8 cellular contexts compared by ENCODE assay signal in genomic region chr19:4851551-4852290, GRCh38. TPM values are rescaled to one million over a fixed set of nuclear protein-coding genes. Genes with fewer than 3 reads are reported as not detected.
DNase-seq lines count a peak whose midpoint lies in the region; ATAC-seq, FAIRE-seq and TF ChIP-seq lines count a peak whose summit lies in the region.

No MANE protein-coding gene starts in this region.

- peak; percentile 80 for TF ChIP-seq CTCF in WI38 (IDR thresholded peaks at IDR 0.05; ENCODE audit: low read depth, low read length)
- TF ChIP-seq CTCF in bronchial epithelial cell (IDR thresholded peaks at IDR 0.05; ENCODE audit: insufficient read depth, low read length, severe bottlenecking) = peak; percentile 88
- TF ChIP-seq CTCF in kidney (IDR thresholded peaks at IDR 0.05; ENCODE audit: borderline replicate concordance, extremely low read depth, insufficient read depth) = peak; percentile 93

- FAIRE-seq in bronchial epithelial cell (lab: Jason Lieb, UNC) (no peak), kidney (lab: Jason Lieb, UNC) (no peak)

- ATAC-seq in HG02981 (IDR thresholded peaks at IDR 0.05; ENCODE audit: unreplicated experiment) (no peak), HG03469 (IDR thresholded peaks at IDR 0.05; ENCODE audit: unreplicated experiment) (no peak)

- intact Hi-C loops in kidney (cut with DNase I) = loop anchor here (5.0 kb wide), 1 partner anchor 44 kb away; no protein-coding TSS in a partner anchor

- DNase-seq in GM03348 (ENCODE audit: low spot score) = peak; percentile 79
- peak; percentile 16 for DNase-seq in MV-4-11 (lab: John Stamatoyannopoulos, UW)
- DNase-seq in bronchial epithelial cell (ENCODE audit: low read depth) = no peak
- DNase-seq in kidney = peak; percentile 96
- peak; percentile 76 to 79 for DNase-seq in stimulated activated CD4-positive, alpha-beta T cell treated with anti-CD3 and anti-CD28 coated beads, Interleukin-2, amount 100 ng/mL, for 48 hours

- H3K9ac ChIP-seq in kidney (ENCODE audit: low read length in 2 of 2) = peak overlapping the region in 1 of 2 donors; percentile 15

- H3K4me3 ChIP-seq in WI38 (ENCODE audit: low read depth, low read length) = no peak overlapping the region
- H3K4me3 ChIP-seq in bronchial epithelial cell (ENCODE audit: low read depth, low read length) = no peak overlapping the region
- no peak overlapping the region for H3K4me3 ChIP-seq in kidney (ENCODE audit: low read length in 2 of 2)

- H3K4me1 ChIP-seq in kidney (ENCODE audit: control insufficient read depth in 1 of 2, insufficient read depth in 1 of 2, low read depth in 1 of 2, low read length in 2 of 2) = peaks cover 0 to 6% of the 10 kb centered on the region in 2 donors

- H3K27me3 ChIP-seq in bronchial epithelial cell (ENCODE audit: control insufficient read depth, insufficient read depth, low read length) = no peaks in the 10 kb centered on the region

- no peaks in the 10 kb centered on the region for H3K9me3 ChIP-seq in kidney (ENCODE audit: control insufficient read depth in 1 of 2, low read length in 2 of 2)

- H3K27ac ChIP-seq in kidney (ENCODE audit: low read depth in 2 of 2, low read length in 2 of 2) = peak overlapping the region; percentile 13 to 37

- H3K36me3 ChIP-seq in bronchial epithelial cell (ENCODE audit: control insufficient read depth, insufficient read depth, low read length) = peaks cover 21% of the 10 kb centered on the region
- H3K36me3 ChIP-seq in kidney (ENCODE audit: control insufficient read depth in 1 of 2, insufficient read depth in 2 of 2, low read length in 2 of 2) = peaks cover 0 to 2% of the 10 kb centered on the region in 2 donors

RNA-seq across cellular contexts. Expression of gene PLIN3, which starts 15.7 kb away (rescaled TPM):
- total RNA-seq in bronchial epithelial cell = 49.8 and 71.2 TPM in 2 replicates
- 60.0 TPM for total RNA-seq in kidney
- 30.5 TPM for polyA plus RNA-seq in kidney (ENCODE audit: insufficient read depth, low read depth, low replicate concordance)

RNA-seq across cellular contexts. Expression of gene TICAM1, which starts 20.2 kb away (rescaled TPM):
- total RNA-seq in bronchial epithelial cell (2.3 and 2.4 TPM in 2 replicates), kidney (23.0 TPM)
- 9.9 TPM for polyA plus RNA-seq in kidney (ENCODE audit: insufficient read depth, low read depth, low replicate concordance)

RNA-seq across cellular contexts. Expression of gene ARRDC5, which starts 51.0 kb away (rescaled TPM):
- total RNA-seq in bronchial epithelial cell (not detected in 2 replicates), kidney (1.4 TPM)
- polyA plus RNA-seq in kidney (ENCODE audit: insufficient read depth, low read depth, low replicate concordance) = not detected

RNA-seq across cellular contexts. Expression of gene UHRF1, which starts 57.6 kb away (rescaled TPM):
- total RNA-seq in bronchial epithelial cell (2.4 and 5.3 TPM in 2 replicates), kidney (3.1 TPM)
- 0.19 TPM for polyA plus RNA-seq in kidney (ENCODE audit: insufficient read depth, low read depth, low replicate concordance)
